10 cellular contexts compared by ENCODE assay signal in genomic region chr2:197786010-197786877, GRCh38. TPM values are rescaled to one million over a fixed set of nuclear protein-coding genes. Genes with fewer than 3 reads are reported as not detected.
DNase-seq lines count a peak whose midpoint lies in the region; ATAC-seq and TF ChIP-seq lines count a peak whose summit lies in the region.
"Had no signal": no experiment of that assay in that cellular context is flagged by ENCODE, and none has a peak within 500 bp of the region (broad histone marks: within the 10 kb centered on the region; RNA-seq: fewer than 3 reads in every experiment).

No MANE protein-coding gene starts in this region.

- no peaks in the 10 kb centered on the region for H3K4me1 Mint-ChIP-seq in IgD-negative memory B cell

- H3K4me1 ChIP-seq in right atrium auricular region: peaks cover 0 to 12% of the 10 kb centered on the region in 2 donors
- H3K4me1 ChIP-seq in skeletal muscle satellite cell (ENCODE audit: control insufficient read depth, insufficient read depth, low read length): peaks cover 6% of the 10 kb centered on the region
- H3K4me1 ChIP-seq: Caco-2 had no signal

- no peak overlapping the region for H3K9ac ChIP-seq in skeletal muscle satellite cell (ENCODE audit: low read depth, low read length)

- H3K27me3 Mint-ChIP-seq in IgD-negative memory B cell: peaks cover 21% of the 10 kb centered on the region

- H3K27me3 ChIP-seq in right atrium auricular region: no peaks in the 10 kb centered on the region
- H3K27me3 ChIP-seq in skeletal muscle satellite cell (ENCODE audit: control insufficient read depth, insufficient read depth, low read length): peaks cover 9% of the 10 kb centered on the region

- H3K4me2 ChIP-seq in skeletal muscle satellite cell (ENCODE audit: low read length): peak overlapping the region; percentile 84

- H3K9me3 Mint-ChIP-seq in IgD-negative memory B cell: peaks cover 0 to 2% (median 0%) of the 10 kb centered on the region in 3 donors

- H3K36me3 Mint-ChIP-seq in IgD-negative memory B cell: no peaks in the 10 kb centered on the region

- ATAC-seq in GM18870 (IDR thresholded peaks at IDR 0.05; ENCODE audit: unreplicated experiment): no peak

- TF ChIP-seq CTCF in right atrium auricular region (IDR thresholded peaks at IDR 0.05): peak; percentile 51 to 57

- no peak overlapping the region for H3K27ac Mint-ChIP-seq in IgD-negative memory B cell

- H3K36me3 ChIP-seq in right atrium auricular region (no peaks in the 10 kb centered on the region), skeletal muscle satellite cell (ENCODE audit: insufficient read depth, low read length) (no peaks in the 10 kb centered on the region)

- peak overlapping the region in 3 of 4 donors; percentile 56 to 65 (median 59) for H3K4me3 Mint-ChIP-seq in IgD-negative memory B cell

- H3K4me3 ChIP-seq in right atrium auricular region (peak overlapping the region; percentile 36 to 49), skeletal muscle satellite cell (ENCODE audit: low read length) (peak overlapping the region; percentile 60)

- H3K9me3 ChIP-seq in right atrium auricular region: no peaks in the 10 kb centered on the region
- no peaks in the 10 kb centered on the region for H3K9me3 ChIP-seq in skeletal muscle satellite cell (replicated peaks; ENCODE audit: low read length)
- H3K9me3 ChIP-seq: Caco-2 had no signal

- peak; percentile 28 to 69 for DNase-seq in NCI-H524 (lab: John Stamatoyannopoulos, UW)
- no peak for DNase-seq in NCI-H524 treated with DMSO at 0.1 percent for 48 hours (lab: John Stamatoyannopoulos, UW)
- DNase-seq in activated gamma-delta T cell (lab: John Stamatoyannopoulos, UW): peak; percentile 21
- no peak for DNase-seq in right atrium auricular region (ENCODE audit: low spot score)
- no peak for DNase-seq in NK-92 (lab: John Stamatoyannopoulos, UW; ENCODE audit: unreplicated experiment)

- H3K27ac ChIP-seq in right atrium auricular region: no peak overlapping the region

RNA-seq across cellular contexts. Expression of gene BOLL, which starts 1.1 kb away (rescaled TPM):
- polyA plus RNA-seq in IgD-negative memory B cell: not detected
- total RNA-seq in right atrium auricular region: not detected
- total RNA-seq in skeletal muscle satellite cell (2012; rRNA removed): not detected in 2 replicates
- total RNA-seq: Caco-2, dermis microvascular lymphatic vessel endothelial cell had no signal

RNA-seq across cellular contexts. Expression of gene PLCL1, which starts 18.1 kb away (rescaled TPM):
- polyA plus RNA-seq in IgD-negative memory B cell: 0.23 TPM
- 10 to 100 TPM; 26.8 to 32.0 TPM for total RNA-seq in right atrium auricular region
- total RNA-seq in skeletal muscle satellite cell (2012; rRNA removed): under 0.01 and 0.22 TPM in 2 replicates

Comparison
In these comparisons a context has a peak if more than half of its experiments do, and no peak if none do; other contexts are left out.
1. DNase-seq: peak in NCI-H524 (2 of 2) and activated gamma-delta T cell (single experiment); none in NCI-H524 treated with DMSO at 0.1 percent for 48 hours (single experiment), right atrium auricular region (single experiment) and NK-92 (single experiment).